Comparison of ENCODE assay signal across 16 cellular contexts in the genomic region with DNA sequence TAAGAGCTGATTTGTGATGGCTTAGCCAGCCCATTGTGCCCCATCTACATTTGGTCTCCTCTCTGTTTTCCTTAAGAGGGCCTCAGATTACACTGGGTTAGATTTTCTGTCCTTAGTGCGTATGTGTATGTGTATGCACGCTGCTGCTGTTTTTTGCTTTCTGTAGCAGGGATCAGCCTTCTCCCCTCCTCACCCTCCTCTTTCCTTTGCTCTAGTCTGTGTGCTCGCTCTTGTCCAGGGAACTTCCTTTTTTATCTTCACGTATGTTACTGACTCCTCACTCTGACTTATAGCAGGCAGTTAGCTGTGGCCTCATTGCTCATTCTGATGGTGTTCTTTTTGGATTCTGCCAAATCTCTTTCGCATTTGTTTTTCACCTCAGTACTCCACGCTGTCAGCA. TPM values are rescaled to one million over a fixed set of nuclear protein-coding genes. Genes with fewer than 3 reads are reported as not detected.
DNase-seq lines count a peak whose midpoint lies in the region; ATAC-seq and TF ChIP-seq lines count a peak whose summit lies in the region.
"Had no signal": no experiment of that assay in that cellular context is flagged by ENCODE, and none has a peak within 500 bp of the region (broad histone marks: within the 10 kb centered on the region; RNA-seq: fewer than 3 reads in every experiment).

No MANE protein-coding gene starts in this region.

- H3K36me3 Mint-ChIP-seq in endothelial cell (ENCODE audit: low read depth, unreplicated experiment) (peaks cover 7% of the 10 kb centered on the region), immature natural killer cell (no peaks in the 10 kb centered on the region)
- H3K36me3 Mint-ChIP-seq in stimulated activated memory B cell treated with anti-CD40 and anti-IgM and Interleukin-4, amounts not matched to agents 10 μg/mL and 1 μg/mL and 100 μg/mL, for 72 hours, result no peaks in the 10 kb centered on the region

- H3K9me3 Mint-ChIP-seq in endothelial cell (ENCODE audit: unreplicated experiment) (no peaks in the 10 kb centered on the region), immature natural killer cell (no peaks in the 10 kb centered on the region)
- H3K9me3 Mint-ChIP-seq in stimulated activated memory B cell treated with anti-CD40 and anti-IgM and Interleukin-4, amounts not matched to agents 10 μg/mL and 1 μg/mL and 100 μg/mL, for 72 hours, result no peaks in the 10 kb centered on the region

- no peak for TF ChIP-seq CTCF in endothelial cell (IDR thresholded peaks at IDR 0.05; ENCODE audit: unreplicated experiment)

- H3K4me1 Mint-ChIP-seq in endothelial cell (ENCODE audit: unreplicated experiment) (peaks cover 76% of the 10 kb centered on the region), immature natural killer cell (peaks cover 49 to 57% of the 10 kb centered on the region in 2 donors)
- peaks cover 59% of the 10 kb centered on the region for H3K4me1 Mint-ChIP-seq in stimulated activated memory B cell treated with anti-CD40 and anti-IgM and Interleukin-4, amounts not matched to agents 10 μg/mL and 1 μg/mL and 100 μg/mL, for 72 hours

- H3K4me3 Mint-ChIP-seq in endothelial cell (ENCODE audit: unreplicated experiment) (peak overlapping the region; percentile 8), immature natural killer cell (no peak overlapping the region)
- H3K4me3 Mint-ChIP-seq in stimulated activated memory B cell treated with anti-CD40 and anti-IgM and Interleukin-4, amounts not matched to agents 10 μg/mL and 1 μg/mL and 100 μg/mL, for 72 hours, result no peak overlapping the region

- ATAC-seq in stimulated activated memory B cell treated with anti-CD40 and anti-IgM and Interleukin-4, amounts not matched to agents 10 μg/mL and 1 μg/mL and 100 μg/mL, for 72 hours, result no peak
- ATAC-seq: A549, HepG2 had no signal

- H3K27ac Mint-ChIP-seq in endothelial cell (ENCODE audit: unreplicated experiment) (peak overlapping the region; percentile 93), immature natural killer cell (peak overlapping the region in 2 of 6 donors; percentile 10 to 36)
- H3K27ac Mint-ChIP-seq in stimulated activated memory B cell treated with anti-CD40 and anti-IgM and Interleukin-4, amounts not matched to agents 10 μg/mL and 1 μg/mL and 100 μg/mL, for 72 hours, result peak overlapping the region; percentile 90

- DNase-seq in SIG-M5 treated with dmso at 0.1 percent for 504 hours (lab: John Stamatoyannopoulos, UW; ENCODE audit: unreplicated experiment), result peak; percentile 30
- DNase-seq in SIG-M5 (lab: John Stamatoyannopoulos, UW), result no peak
- peak; percentile 5 to 32 for DNase-seq in NOMO-1 (lab: John Stamatoyannopoulos, UW; ENCODE audit: unreplicated experiment in 2 of 2)
- no peak for DNase-seq in endothelial cell (ENCODE audit: low spot score)
- no peak for DNase-seq in immature natural killer cell
- no peak for DNase-seq in COLO668 (lab: John Stamatoyannopoulos, UW; ENCODE audit: unreplicated experiment)
- DNase-seq in putamen (ENCODE audit: low spot score), result no peak
- DNase-seq: activated CD4-positive, alpha-beta T cell treated with anti-CD3 and anti-CD28 coated beads, Interleukin-2, amount 50 U/mL, for 1 hour; activated effector memory CD4-positive, alpha-beta T cell treated with Interleukin-2 at 50 U/mL for 16 hours; caudate nucleus; glutamatergic neuron; NCI-H1694; T-helper 1 cell had no signal

- H3K27me3 Mint-ChIP-seq in endothelial cell (ENCODE audit: unreplicated experiment) (peaks cover 5% of the 10 kb centered on the region), immature natural killer cell (ENCODE audit: low read depth in 3 of 3) (peaks cover 0 to 1% (median 0%) of the 10 kb centered on the region in 3 donors)
- no peaks in the 10 kb centered on the region for H3K27me3 Mint-ChIP-seq in stimulated activated memory B cell treated with anti-CD40 and anti-IgM and Interleukin-4, amounts not matched to agents 10 μg/mL and 1 μg/mL and 100 μg/mL, for 72 hours

RNA-seq across cellular contexts. Expression of gene MGAT5, which starts 33.3 kb away (rescaled TPM):
- total RNA-seq in endothelial cell (ENCODE audit: unreplicated experiment), result 124 TPM
- polyA plus RNA-seq in immature natural killer cell, result 1 to 10 TPM; 2.2 to 7.3 (median 4.0) TPM

Comparison
In these comparisons a context has a peak if more than half of its experiments do, and no peak if none do; other contexts are left out.
1. DNase-seq: peak in SIG-M5 treated with dmso at 0.1 percent for 504 hours (single experiment) and NOMO-1 (2 of 2); none in SIG-M5 (single experiment), endothelial cell (single experiment), immature natural killer cell (0 of 3), COLO668 (single experiment) and putamen (single experiment).